In genomic region chr2:110837421-110838409, GRCh38 we compare ENCODE assay signal across 35 cellular contexts.
DNase-seq lines count a peak whose midpoint lies in the region; ATAC-seq, FAIRE-seq and TF ChIP-seq lines count a peak whose summit lies in the region.
"Had no signal": no experiment of that assay in that cellular context is flagged by ENCODE, and none has a peak within 500 bp of the region (broad histone marks: within the 10 kb centered on the region; RNA-seq: fewer than 3 reads in every experiment).

No MANE protein-coding gene starts in this region.

- peak overlapping the region; percentile 3 to 20 for H3K27ac Mint-ChIP-seq in natural killer cell treated with Interleukin-12 subunit alpha and Interleukin-12 subunit beta and Interleukin-15 and Interleukin-18, amount 100 ng/mL, for 72 hours
- H3K27ac Mint-ChIP-seq in natural killer cell: no peak overlapping the region
- no peak overlapping the region for H3K27ac Mint-ChIP-seq in activated naive CD8-positive, alpha-beta T cell treated with anti-CD3 and anti-CD28 coated beads, Interleukin-2, amount 50 U/mL, for 24 hours
- H3K27ac Mint-ChIP-seq: activated T-helper 17 cell treated with anti-CD3 and anti-CD28 coated beads, Interleukin-2, amount 50 U/mL, for 72 hours; CD4-positive, alpha-beta memory T cell; effector memory CD8-positive, alpha-beta T cell; memory B cell; stimulated activated naive CD8-positive, alpha-beta T cell treated with anti-CD3 and anti-CD28 coated beads, Interleukin-15, amount 100 ng/mL, for 72 hours; T-cell had no signal

- no peak for FAIRE-seq in H54 (lab: Jason Lieb, UNC)
- FAIRE-seq: A549, small intestine had no signal

- no peaks in the 10 kb centered on the region for H3K36me3 Mint-ChIP-seq in natural killer cell treated with Interleukin-12 subunit alpha and Interleukin-12 subunit beta and Interleukin-15 and Interleukin-18, amount 100 ng/mL, for 72 hours
- H3K36me3 Mint-ChIP-seq in natural killer cell: no peaks in the 10 kb centered on the region
- no peaks in the 10 kb centered on the region for H3K36me3 Mint-ChIP-seq in activated naive CD8-positive, alpha-beta T cell treated with anti-CD3 and anti-CD28 coated beads, Interleukin-2, amount 50 U/mL, for 24 hours (ENCODE audit: low read depth)
- H3K36me3 Mint-ChIP-seq: CD4-positive, alpha-beta memory T cell; memory B cell; T-cell had no signal

- no peak for TF ChIP-seq POLR2A in H54 (IDR thresholded peaks at IDR 0.05; ENCODE audit: low read depth, low read length)

- intact Hi-C loops in natural killer cell (cut with micrococcal nuclease): no loop called here

- no peaks in the 10 kb centered on the region for H3K9me3 Mint-ChIP-seq in natural killer cell treated with Interleukin-12 subunit alpha and Interleukin-12 subunit beta and Interleukin-15 and Interleukin-18, amount 100 ng/mL, for 72 hours
- no peaks in the 10 kb centered on the region for H3K9me3 Mint-ChIP-seq in natural killer cell
- no peaks in the 10 kb centered on the region for H3K9me3 Mint-ChIP-seq in activated naive CD8-positive, alpha-beta T cell treated with anti-CD3 and anti-CD28 coated beads, Interleukin-2, amount 50 U/mL, for 24 hours
- H3K9me3 Mint-ChIP-seq: activated T-helper 17 cell treated with anti-CD3 and anti-CD28 coated beads, Interleukin-2, amount 50 U/mL, for 72 hours; CD4-positive, alpha-beta memory T cell; effector memory CD8-positive, alpha-beta T cell; memory B cell; stimulated activated naive CD8-positive, alpha-beta T cell treated with anti-CD3 and anti-CD28 coated beads, Interleukin-15, amount 100 ng/mL, for 72 hours; T-cell had no signal

- H3K4me3 Mint-ChIP-seq in natural killer cell treated with Interleukin-12 subunit alpha and Interleukin-12 subunit beta and Interleukin-15 and Interleukin-18, amount 100 ng/mL, for 72 hours: no peak overlapping the region
- H3K4me3 Mint-ChIP-seq in natural killer cell: no peak overlapping the region
- H3K4me3 Mint-ChIP-seq in activated naive CD8-positive, alpha-beta T cell treated with anti-CD3 and anti-CD28 coated beads, Interleukin-2, amount 50 U/mL, for 24 hours: no peak overlapping the region
- H3K4me3 Mint-ChIP-seq: activated T-helper 17 cell treated with anti-CD3 and anti-CD28 coated beads, Interleukin-2, amount 50 U/mL, for 72 hours; CD4-positive, alpha-beta memory T cell; effector memory CD8-positive, alpha-beta T cell; memory B cell; stimulated activated naive CD8-positive, alpha-beta T cell treated with anti-CD3 and anti-CD28 coated beads, Interleukin-15, amount 100 ng/mL, for 72 hours; T-cell had no signal

- TF ChIP-seq CTCF in natural killer cell (IDR thresholded peaks at IDR 0.05): no peak
- TF ChIP-seq CTCF in VCaP (conservative IDR thresholded peaks at IDR 0.05): no peak

- peaks cover 48 to 59% of the 10 kb centered on the region in 2 donors for H3K4me1 Mint-ChIP-seq in natural killer cell treated with Interleukin-12 subunit alpha and Interleukin-12 subunit beta and Interleukin-15 and Interleukin-18, amount 100 ng/mL, for 72 hours (ENCODE audit: low read depth in 2 of 2)
- peaks cover 27 to 33% of the 10 kb centered on the region in 2 donors for H3K4me1 Mint-ChIP-seq in natural killer cell
- H3K4me1 Mint-ChIP-seq in activated naive CD8-positive, alpha-beta T cell treated with anti-CD3 and anti-CD28 coated beads, Interleukin-2, amount 50 U/mL, for 24 hours: peaks cover 25% of the 10 kb centered on the region
- H3K4me1 Mint-ChIP-seq: activated T-helper 17 cell treated with anti-CD3 and anti-CD28 coated beads, Interleukin-2, amount 50 U/mL, for 72 hours; CD4-positive, alpha-beta memory T cell; memory B cell had no signal

- DNase-seq in natural killer cell treated with Interleukin-12 subunit alpha and Interleukin-12 subunit beta and Interleukin-15 and Interleukin-18, amount 100 ng/mL, for 72 hours (ENCODE audit: low spot score): no peak
- DNase-seq in natural killer cell (no peak), iPS-NIHi11 (ENCODE audit: low spot score) (peak; percentile 81), SIG-M5 treated with dmso at 0.1 percent for 504 hours (lab: John Stamatoyannopoulos, UW; ENCODE audit: unreplicated experiment) (no peak), GDM1 (lab: John Stamatoyannopoulos, UW) (no peak), H54 (ENCODE audit: insufficient read length, low spot score) (no peak)
- DNase-seq in activated naive CD8-positive, alpha-beta T cell treated with anti-CD3 and anti-CD28 coated beads, Interleukin-2, amount 50 U/mL, for 24 hours: no peak
- DNase-seq: activated CD4-positive, alpha-beta T cell treated with anti-CD3 and anti-CD28 coated beads, Interleukin-2, amount 50 U/mL, for 48 hours; activated CD8-positive, alpha-beta memory T cell treated with anti-CD3 and anti-CD28 coated beads, Interleukin-2, amount 50 U/mL, for 4 hours; activated naive CD4-positive, alpha-beta T cell treated with anti-CD3 and anti-CD28 coated beads, Interleukin-2, amount 50 U/mL, for 16 hours; AML-193; amygdala; CD4-positive, alpha-beta memory T cell; DMS153; effector memory CD8-positive, alpha-beta T cell; foreskin fibroblast; NCI-H1092; NCI-H187; NCI-H526 treated with DMSO at 0.1 percent for 48 hours; SIG-M5; small intestine; stimulated activated CD4-positive, alpha-beta T cell treated with anti-CD3 and anti-CD28 coated beads, Interleukin-1b, Interleukin-23, amount 100 ng/mL, for 48 hours; stimulated activated CD8-positive, alpha-beta memory T cell treated with anti-CD3 and anti-CD28 coated beads, Interleukin-4, amount 100 ng/mL, for 48 hours; stimulated activated naive CD8-positive, alpha-beta T cell treated with anti-CD3 and anti-CD28 coated beads, Interleukin-15, amount 100 ng/mL, for 72 hours; T-cell; thyroid gland had no signal

- ATAC-seq in natural killer cell treated with Interleukin-12 subunit alpha and Interleukin-12 subunit beta and Interleukin-15 and Interleukin-18, amount 100 ng/mL, for 72 hours: no peak
- ATAC-seq in natural killer cell: no peak
- ATAC-seq in activated naive CD8-positive, alpha-beta T cell treated with anti-CD3 and anti-CD28 coated beads, Interleukin-2, amount 50 U/mL, for 24 hours: no peak
- ATAC-seq: A549; activated T-helper 17 cell treated with anti-CD3 and anti-CD28 coated beads, Interleukin-2, amount 50 U/mL, for 72 hours; effector memory CD8-positive, alpha-beta T cell; esophagus mucosa; HCT116; left lobe of liver; Panc1; stimulated activated naive CD8-positive, alpha-beta T cell treated with anti-CD3 and anti-CD28 coated beads, Interleukin-15, amount 100 ng/mL, for 72 hours; T-cell had no signal

- H3K27me3 Mint-ChIP-seq in natural killer cell treated with Interleukin-12 subunit alpha and Interleukin-12 subunit beta and Interleukin-15 and Interleukin-18, amount 100 ng/mL, for 72 hours: no peaks in the 10 kb centered on the region
- peaks cover 14 to 30% of the 10 kb centered on the region in 2 donors for H3K27me3 Mint-ChIP-seq in natural killer cell (ENCODE audit: low read depth in 2 of 2)
- H3K27me3 Mint-ChIP-seq in activated naive CD8-positive, alpha-beta T cell treated with anti-CD3 and anti-CD28 coated beads, Interleukin-2, amount 50 U/mL, for 24 hours: peaks cover 11% of the 10 kb centered on the region
- H3K27me3 Mint-ChIP-seq: effector memory CD8-positive, alpha-beta T cell had no signal

- H3K27ac ChIP-seq in VCaP: peak overlapping the region; percentile 13; the same call in 1 of the 2 replicates
- H3K27ac ChIP-seq: A549, coronary artery, thyroid gland had no signal

Comparison
In these comparisons a context has a peak if more than half of its experiments do, and no peak if none do; other contexts are left out.
1. H3K27ac Mint-ChIP-seq: peak in natural killer cell treated with Interleukin-12 subunit alpha and Interleukin-12 subunit beta and Interleukin-15 and Interleukin-18, amount 100 ng/mL, for 72 hours (2 of 2); none in natural killer cell (0 of 2) and activated naive CD8-positive, alpha-beta T cell treated with anti-CD3 and anti-CD28 coated beads, Interleukin-2, amount 50 U/mL, for 24 hours (single experiment).